ENCODE assay signal across 9 cellular contexts in genomic region chr10:118463740-118464139, GRCh38.
"Had no signal": no experiment of that assay in that cellular context is flagged by ENCODE, and none has a peak within 500 bp of the region (broad histone marks: within the 10 kb centered on the region; RNA-seq: fewer than 3 reads in every experiment).

No MANE protein-coding gene starts in this region.

- H3K4me1 ChIP-seq: HAP-1 had no signal

- DNase-seq: GM23248, GOT3, H7, HFFc6 had no signal

- H3K4me3 ChIP-seq: GM23248, HAP-1 had no signal

- H3K9me3 ChIP-seq: HAP-1 had no signal

- H3K4me3 Mint-ChIP-seq: HFFc6, IgD-negative memory B cell had no signal

- H3K36me3 ChIP-seq: HAP-1 had no signal

- ATAC-seq: HCT116, HepG2 had no signal

- H3K9ac ChIP-seq: GM23248 had no signal

- H3K27ac Mint-ChIP-seq: HFFc6, IgD-negative memory B cell had no signal

- FAIRE-seq: HepG2 had no signal

- H3K9me3 Mint-ChIP-seq: HFFc6, IgD-negative memory B cell had no signal

- H3K27ac ChIP-seq: GM23248, HL-60 had no signal
